Comparison of ENCODE assay signal across 1 cellular context in the genomic region with DNA sequence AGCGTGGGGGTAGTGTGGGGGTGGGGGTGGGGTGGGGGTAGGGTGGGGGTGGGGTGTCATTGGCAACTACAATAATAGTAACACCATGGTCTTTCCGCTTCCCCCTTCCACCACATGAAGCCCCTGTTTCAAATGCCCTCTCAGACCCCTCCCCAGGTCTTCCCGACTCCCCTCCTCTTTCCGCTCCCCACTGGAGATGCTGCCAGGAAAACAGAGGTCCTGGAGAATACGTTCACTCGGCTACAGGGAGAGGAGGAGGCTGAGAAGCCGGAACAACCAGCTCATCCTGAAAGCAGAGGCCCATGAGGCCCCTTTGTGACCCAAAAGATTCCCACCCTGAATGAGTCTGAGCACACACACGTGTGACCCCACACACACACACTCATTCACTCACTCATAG.
TF ChIP-seq lines count a peak whose summit lies in the region.

No MANE protein-coding gene starts in this region.

TF ChIP-seq in GM23338, 12 proteins besides CTCF, POLR2A, EP300 and RAD21:
- TF ChIP-seq, protein P1, sequence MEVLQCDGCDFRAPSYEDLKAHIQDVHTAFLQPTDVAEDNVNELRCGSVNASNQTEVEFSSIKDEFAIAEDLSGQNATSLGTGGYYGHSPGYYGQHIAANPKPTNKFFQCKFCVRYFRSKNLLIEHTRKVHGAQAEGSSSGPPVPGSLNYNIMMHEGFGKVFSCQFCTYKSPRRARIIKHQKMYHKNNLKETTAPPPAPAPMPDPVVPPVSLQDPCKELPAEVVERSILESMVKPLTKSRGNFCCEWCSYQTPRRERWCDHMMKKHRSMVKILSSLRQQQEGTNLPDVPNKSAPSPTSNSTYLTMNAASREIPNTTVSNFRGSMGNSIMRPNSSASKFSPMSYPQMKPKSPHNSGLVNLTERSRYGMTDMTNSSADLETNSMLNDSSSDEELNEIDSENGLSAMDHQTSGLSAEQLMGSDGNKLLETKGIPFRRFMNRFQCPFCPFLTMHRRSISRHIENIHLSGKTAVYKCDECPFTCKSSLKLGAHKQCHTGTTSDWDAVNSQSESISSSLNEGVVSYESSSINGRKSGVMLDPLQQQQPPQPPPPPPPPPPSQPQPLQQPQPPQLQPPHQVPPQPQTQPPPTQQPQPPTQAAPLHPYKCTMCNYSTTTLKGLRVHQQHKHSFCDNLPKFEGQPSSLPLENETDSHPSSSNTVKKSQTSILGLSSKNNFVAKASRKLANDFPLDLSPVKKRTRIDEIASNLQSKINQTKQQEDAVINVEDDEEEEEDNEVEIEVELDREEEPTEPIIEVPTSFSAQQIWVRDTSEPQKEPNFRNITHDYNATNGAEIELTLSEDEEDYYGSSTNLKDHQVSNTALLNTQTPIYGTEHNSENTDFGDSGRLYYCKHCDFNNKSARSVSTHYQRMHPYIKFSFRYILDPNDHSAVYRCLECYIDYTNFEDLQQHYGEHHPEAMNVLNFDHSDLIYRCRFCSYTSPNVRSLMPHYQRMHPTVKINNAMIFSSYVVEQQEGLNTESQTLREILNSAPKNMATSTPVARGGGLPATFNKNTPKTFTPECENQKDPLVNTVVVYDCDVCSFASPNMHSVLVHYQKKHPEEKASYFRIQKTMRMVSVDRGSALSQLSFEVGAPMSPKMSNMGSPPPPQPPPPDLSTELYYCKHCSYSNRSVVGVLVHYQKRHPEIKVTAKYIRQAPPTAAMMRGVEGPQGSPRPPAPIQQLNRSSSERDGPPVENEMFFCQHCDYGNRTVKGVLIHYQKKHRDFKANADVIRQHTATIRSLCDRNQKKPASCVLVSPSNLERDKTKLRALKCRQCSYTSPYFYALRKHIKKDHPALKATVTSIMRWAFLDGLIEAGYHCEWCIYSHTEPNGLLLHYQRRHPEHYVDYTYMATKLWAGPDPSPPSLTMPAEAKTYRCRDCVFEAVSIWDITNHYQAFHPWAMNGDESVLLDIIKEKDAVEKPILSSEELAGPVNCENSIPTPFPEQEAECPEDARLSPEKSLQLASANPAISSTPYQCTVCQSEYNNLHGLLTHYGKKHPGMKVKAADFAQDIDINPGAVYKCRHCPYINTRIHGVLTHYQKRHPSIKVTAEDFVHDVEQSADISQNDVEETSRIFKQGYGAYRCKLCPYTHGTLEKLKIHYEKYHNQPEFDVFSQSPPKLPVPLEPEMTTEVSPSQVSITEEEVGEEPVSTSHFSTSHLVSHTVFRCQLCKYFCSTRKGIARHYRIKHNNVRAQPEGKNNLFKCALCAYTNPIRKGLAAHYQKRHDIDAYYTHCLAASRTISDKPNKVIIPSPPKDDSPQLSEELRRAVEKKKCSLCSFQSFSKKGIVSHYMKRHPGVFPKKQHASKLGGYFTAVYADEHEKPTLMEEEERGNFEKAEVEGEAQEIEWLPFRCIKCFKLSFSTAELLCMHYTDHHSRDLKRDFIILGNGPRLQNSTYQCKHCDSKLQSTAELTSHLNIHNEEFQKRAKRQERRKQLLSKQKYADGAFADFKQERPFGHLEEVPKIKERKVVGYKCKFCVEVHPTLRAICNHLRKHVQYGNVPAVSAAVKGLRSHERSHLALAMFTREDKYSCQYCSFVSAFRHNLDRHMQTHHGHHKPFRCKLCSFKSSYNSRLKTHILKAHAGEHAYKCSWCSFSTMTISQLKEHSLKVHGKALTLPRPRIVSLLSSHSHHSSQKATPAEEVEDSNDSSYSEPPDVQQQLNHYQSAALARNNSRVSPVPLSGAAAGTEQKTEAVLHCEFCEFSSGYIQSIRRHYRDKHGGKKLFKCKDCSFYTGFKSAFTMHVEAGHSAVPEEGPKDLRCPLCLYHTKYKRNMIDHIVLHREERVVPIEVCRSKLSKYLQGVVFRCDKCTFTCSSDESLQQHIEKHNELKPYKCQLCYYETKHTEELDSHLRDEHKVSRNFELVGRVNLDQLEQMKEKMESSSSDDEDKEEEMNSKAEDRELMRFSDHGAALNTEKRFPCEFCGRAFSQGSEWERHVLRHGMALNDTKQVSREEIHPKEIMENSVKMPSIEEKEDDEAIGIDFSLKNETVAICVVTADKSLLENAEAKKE (CRISPR knock-in tag; IDR thresholded peaks at IDR 0.05) = no peak
- no peak for TF ChIP-seq ZNF331 (CRISPR knock-in tag; IDR thresholded peaks at IDR 0.05; ENCODE audit: low read depth)
- no peak for TF ChIP-seq NANOG (IDR thresholded peaks at IDR 0.05; ENCODE audit: borderline replicate concordance)
- no peak for TF ChIP-seq EZH2 (IDR thresholded peaks at IDR 0.05; ENCODE audit: low read depth, unreplicated experiment)
- TF ChIP-seq EZH2phosphoT487 (IDR thresholded peaks at IDR 0.05; ENCODE audit: unreplicated experiment) = no peak
- no peak for TF ChIP-seq CREB1 (CRISPR knock-in tag; IDR thresholded peaks at IDR 0.05; ENCODE audit: low read depth)
- TF ChIP-seq STAT1 (IDR thresholded peaks at IDR 0.05; ENCODE audit: unreplicated experiment) = no peak
- TF ChIP-seq, protein P2, sequence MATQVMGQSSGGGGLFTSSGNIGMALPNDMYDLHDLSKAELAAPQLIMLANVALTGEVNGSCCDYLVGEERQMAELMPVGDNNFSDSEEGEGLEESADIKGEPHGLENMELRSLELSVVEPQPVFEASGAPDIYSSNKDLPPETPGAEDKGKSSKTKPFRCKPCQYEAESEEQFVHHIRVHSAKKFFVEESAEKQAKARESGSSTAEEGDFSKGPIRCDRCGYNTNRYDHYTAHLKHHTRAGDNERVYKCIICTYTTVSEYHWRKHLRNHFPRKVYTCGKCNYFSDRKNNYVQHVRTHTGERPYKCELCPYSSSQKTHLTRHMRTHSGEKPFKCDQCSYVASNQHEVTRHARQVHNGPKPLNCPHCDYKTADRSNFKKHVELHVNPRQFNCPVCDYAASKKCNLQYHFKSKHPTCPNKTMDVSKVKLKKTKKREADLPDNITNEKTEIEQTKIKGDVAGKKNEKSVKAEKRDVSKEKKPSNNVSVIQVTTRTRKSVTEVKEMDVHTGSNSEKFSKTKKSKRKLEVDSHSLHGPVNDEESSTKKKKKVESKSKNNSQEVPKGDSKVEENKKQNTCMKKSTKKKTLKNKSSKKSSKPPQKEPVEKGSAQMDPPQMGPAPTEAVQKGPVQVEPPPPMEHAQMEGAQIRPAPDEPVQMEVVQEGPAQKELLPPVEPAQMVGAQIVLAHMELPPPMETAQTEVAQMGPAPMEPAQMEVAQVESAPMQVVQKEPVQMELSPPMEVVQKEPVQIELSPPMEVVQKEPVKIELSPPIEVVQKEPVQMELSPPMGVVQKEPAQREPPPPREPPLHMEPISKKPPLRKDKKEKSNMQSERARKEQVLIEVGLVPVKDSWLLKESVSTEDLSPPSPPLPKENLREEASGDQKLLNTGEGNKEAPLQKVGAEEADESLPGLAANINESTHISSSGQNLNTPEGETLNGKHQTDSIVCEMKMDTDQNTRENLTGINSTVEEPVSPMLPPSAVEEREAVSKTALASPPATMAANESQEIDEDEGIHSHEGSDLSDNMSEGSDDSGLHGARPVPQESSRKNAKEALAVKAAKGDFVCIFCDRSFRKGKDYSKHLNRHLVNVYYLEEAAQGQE (IDR thresholded peaks at IDR 0.05; ENCODE audit: unreplicated experiment) = no peak
- TF ChIP-seq, protein P3, sequence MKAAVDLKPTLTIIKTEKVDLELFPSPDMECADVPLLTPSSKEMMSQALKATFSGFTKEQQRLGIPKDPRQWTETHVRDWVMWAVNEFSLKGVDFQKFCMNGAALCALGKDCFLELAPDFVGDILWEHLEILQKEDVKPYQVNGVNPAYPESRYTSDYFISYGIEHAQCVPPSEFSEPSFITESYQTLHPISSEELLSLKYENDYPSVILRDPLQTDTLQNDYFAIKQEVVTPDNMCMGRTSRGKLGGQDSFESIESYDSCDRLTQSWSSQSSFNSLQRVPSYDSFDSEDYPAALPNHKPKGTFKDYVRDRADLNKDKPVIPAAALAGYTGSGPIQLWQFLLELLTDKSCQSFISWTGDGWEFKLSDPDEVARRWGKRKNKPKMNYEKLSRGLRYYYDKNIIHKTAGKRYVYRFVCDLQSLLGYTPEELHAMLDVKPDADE (IDR thresholded peaks at IDR 0.05) = no peak
